8 cellular contexts compared by ENCODE assay signal in the genomic region with DNA sequence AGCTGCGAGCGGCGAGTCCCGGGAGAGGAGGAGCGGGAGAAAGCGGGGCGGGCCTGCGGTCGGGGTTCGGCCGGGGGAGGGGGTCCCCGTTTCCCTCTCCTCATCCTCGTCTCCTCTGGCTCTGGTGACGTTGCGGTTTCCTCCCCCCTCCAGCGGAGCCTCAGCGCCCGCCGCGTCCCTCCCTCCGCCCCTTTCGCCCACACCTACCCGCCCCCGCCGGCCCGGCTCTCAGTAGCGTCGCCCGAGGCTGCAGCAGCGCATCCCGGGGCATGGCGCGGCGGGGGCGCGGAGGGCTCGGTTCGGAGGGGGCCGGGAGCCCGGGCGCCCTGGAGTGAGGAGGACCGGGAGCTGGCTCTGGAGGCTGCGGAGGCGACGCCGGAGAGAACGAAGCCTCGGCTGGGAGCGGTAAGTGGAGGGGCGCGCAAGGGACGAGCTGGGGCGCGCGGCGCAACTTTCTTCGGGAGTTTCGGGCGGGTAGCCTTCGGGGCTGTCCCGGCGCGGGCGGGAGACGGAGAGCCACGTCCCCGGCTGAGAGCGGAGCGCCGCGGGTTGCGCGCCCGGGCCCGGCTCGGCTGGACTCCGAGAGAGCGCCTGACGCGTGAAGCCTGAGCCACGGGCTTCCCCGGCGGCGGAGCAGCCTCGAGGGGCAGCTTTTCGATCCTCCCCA. TPM values are rescaled to one million over a fixed set of nuclear protein-coding genes. Genes with fewer than 3 reads are reported as not detected.
A peak's percentile ranks its signal among the peaks of the same experiment; 100 is the strongest.
DNase-seq lines count a peak whose midpoint lies in the region; ATAC-seq and TF ChIP-seq lines count a peak whose summit lies in the region.

A gene (plus strand): TSS at position 231 of the 667 bp plus-strand sequence. CDS start 28,304 bp downstream, outside the sequence.

- H3K27ac ChIP-seq in effector memory CD4-positive, alpha-beta T cell (ENCODE audit: insufficient read depth, low read length, poor library complexity, severe bottlenecking), result peak within 1 kb of the TSS; percentile 50

- peaks cover 10% of the 10 kb centered on the region for H3K4me1 Mint-ChIP-seq in activated CD8-positive, alpha-beta T cell treated with anti-CD3 and anti-CD28 coated beads for 36 hours (ENCODE audit: low read depth)

- H3K4me3 Mint-ChIP-seq in activated CD8-positive, alpha-beta T cell treated with anti-CD3 and anti-CD28 coated beads for 36 hours, result peak within 1 kb of the TSS; percentile 73

- no peak for TF ChIP-seq CTCF in GM13976 (IDR thresholded peaks at IDR 0.05; ENCODE audit: borderline replicate concordance, control extremely low read depth, extremely low read depth, insufficient read depth, missing control alignments)
- TF ChIP-seq CTCF in activated CD8-positive, alpha-beta T cell treated with anti-CD3 and anti-CD28 coated beads for 36 hours (IDR thresholded peaks at IDR 0.05), result no peak

- H3K9me3 ChIP-seq in HAP-1, result no peaks in the 10 kb centered on the region
- no peaks in the 10 kb centered on the region for H3K9me3 ChIP-seq in effector memory CD4-positive, alpha-beta T cell (ENCODE audit: control insufficient read depth, low read length)

- intact Hi-C loops in activated CD8-positive, alpha-beta T cell treated with anti-CD3 and anti-CD28 coated beads for 36 hours (cut with micrococcal nuclease), result no loop called here

- H3K36me3 Mint-ChIP-seq in activated CD8-positive, alpha-beta T cell treated with anti-CD3 and anti-CD28 coated beads for 36 hours (ENCODE audit: low read depth), result no peaks in the 10 kb centered on the region

- no peaks in the 10 kb centered on the region; the same call in 1 of the 2 replicates for H3K27me3 ChIP-seq in HAP-1 (ENCODE audit: low read depth)
- H3K27me3 ChIP-seq in effector memory CD4-positive, alpha-beta T cell (replicated peaks; ENCODE audit: control insufficient read depth, insufficient read depth, low read length, poor library complexity, severe bottlenecking), result no peaks in the 10 kb centered on the region

- H3K36me3 ChIP-seq in HAP-1 (replicated peaks), result no peaks in the 10 kb centered on the region
- H3K36me3 ChIP-seq in effector memory CD4-positive, alpha-beta T cell (ENCODE audit: control insufficient read depth, insufficient read depth, low read length), result no peaks in the 10 kb centered on the region

- in situ Hi-C loops in GM13976 (cut with MboI; ENCODE audit: low sequenced_read_pairs, unreplicated experiment), result no loop called here
- in situ Hi-C loops in HAP-1 (cut with MboI; ENCODE audit: low sequenced_read_pairs), result no loop called here

- POLR2A ChIA-PET in activated CD8-positive, alpha-beta T cell treated with anti-CD3 and anti-CD28 coated beads for 36 hours (lab: Charles Lee), result interaction anchor here (1.0 to 1.6 kb wide), 2 partner anchors 9 to 22 kb away, joined by 3 to 4 read pairs; no protein-coding TSS in a partner anchor

- no peaks in the 10 kb centered on the region for H3K9me3 Mint-ChIP-seq in activated CD8-positive, alpha-beta T cell treated with anti-CD3 and anti-CD28 coated beads for 36 hours

- DNase-seq in GM13976 (ENCODE audit: low spot score) (peak; percentile 84), HAP-1 (ENCODE audit: low spot score in 2 of 2) (peak; percentile 4 to 78), NAMALWA (ENCODE audit: low spot score) (peak; percentile 15), medulla oblongata (ENCODE audit: extremely low spot score) (peak; percentile 82), NCI-H446 treated with DMSO at 0.1 percent for 48 hours (lab: John Stamatoyannopoulos, UW) (no peak)
- DNase-seq in activated CD8-positive, alpha-beta T cell treated with anti-CD3 and anti-CD28 coated beads for 36 hours, result peak; percentile 65
- DNase-seq in effector memory CD4-positive, alpha-beta T cell, result peak; percentile 66 to 81 (median 76)
- DNase-seq in stimulated activated CD8-positive, alpha-beta memory T cell treated with anti-CD3 and anti-CD28 coated beads, Interleukin-12 subunit alpha, Interleukin-12 subunit beta, amount 100 ng/mL, for 4 hours (ENCODE audit: low read depth), result peak; percentile 66

- H3K4me3 ChIP-seq in HAP-1, result peak within 1 kb of the TSS; percentile 47
- H3K4me3 ChIP-seq in effector memory CD4-positive, alpha-beta T cell (ENCODE audit: insufficient read depth, low read depth, low read length, poor library complexity, severe bottlenecking), result peak within 1 kb of the TSS; percentile 75

- H3K27me3 Mint-ChIP-seq in activated CD8-positive, alpha-beta T cell treated with anti-CD3 and anti-CD28 coated beads for 36 hours, result peaks cover 14% of the 10 kb centered on the region

- peak within 1 kb of the TSS; percentile 46 for H3K27ac Mint-ChIP-seq in activated CD8-positive, alpha-beta T cell treated with anti-CD3 and anti-CD28 coated beads for 36 hours

- peak; percentile 76 for ATAC-seq in activated CD8-positive, alpha-beta T cell treated with anti-CD3 and anti-CD28 coated beads for 36 hours

- CTCF ChIA-PET in activated CD8-positive, alpha-beta T cell treated with anti-CD3 and anti-CD28 coated beads for 36 hours (lab: Charles Lee), result interaction anchor here (1.2 to 1.3 kb wide), 3 partner anchors 11 to 83 kb away, joined by 3 to 6 read pairs (median 3); no protein-coding TSS in a partner anchor

- peaks cover 3% of the 10 kb centered on the region; the same call in 1 of the 2 replicates for H3K4me1 ChIP-seq in HAP-1
- peaks cover 4% of the 10 kb centered on the region for H3K4me1 ChIP-seq in effector memory CD4-positive, alpha-beta T cell (ENCODE audit: control insufficient read depth, insufficient read depth, low read length, poor library complexity, severe bottlenecking)

RNA-seq across cellular contexts. Expression of the gene that starts here (rescaled TPM):
- total RNA-seq in activated CD8-positive, alpha-beta T cell treated with anti-CD3 and anti-CD28 coated beads for 36 hours, result 1 to 10 TPM; 5.3 to 5.4 TPM
